Comparison of ENCODE assay signal across 1 cellular context in genomic region chr15:38883987-38884386, GRCh38.
TF ChIP-seq lines count a peak whose summit lies in the region.

No MANE protein-coding gene starts in this region.

TF ChIP-seq in SK-N-SH treated with all-trans-retinoic acid at 6 μM for 48 hours, 23 proteins besides CTCF, POLR2A, EP300 and RAD21 (continued from another document):
- peak; percentile 84 for TF ChIP-seq CSRNP3 (CRISPR knock-in tag; IDR thresholded peaks at IDR 0.05)
- TF ChIP-seq TOX (CRISPR knock-in tag; IDR thresholded peaks at IDR 0.05; ENCODE audit: borderline replicate concordance) = peak; percentile 71
- no peak for TF ChIP-seq PPARA (CRISPR knock-in tag; IDR thresholded peaks at IDR 0.05; ENCODE audit: borderline replicate concordance)
- peak; percentile 86 for TF ChIP-seq PATZ1 (CRISPR knock-in tag; IDR thresholded peaks at IDR 0.05; ENCODE audit: borderline replicate concordance)
- peak; percentile 96 for TF ChIP-seq ISL1 (CRISPR knock-in tag; IDR thresholded peaks at IDR 0.05)
TF ChIP-seq in SK-N-SH treated with all-trans-retinoic acid at 6 μM for 48 hours: peak in this region for 12.
